In the genomic region with DNA sequence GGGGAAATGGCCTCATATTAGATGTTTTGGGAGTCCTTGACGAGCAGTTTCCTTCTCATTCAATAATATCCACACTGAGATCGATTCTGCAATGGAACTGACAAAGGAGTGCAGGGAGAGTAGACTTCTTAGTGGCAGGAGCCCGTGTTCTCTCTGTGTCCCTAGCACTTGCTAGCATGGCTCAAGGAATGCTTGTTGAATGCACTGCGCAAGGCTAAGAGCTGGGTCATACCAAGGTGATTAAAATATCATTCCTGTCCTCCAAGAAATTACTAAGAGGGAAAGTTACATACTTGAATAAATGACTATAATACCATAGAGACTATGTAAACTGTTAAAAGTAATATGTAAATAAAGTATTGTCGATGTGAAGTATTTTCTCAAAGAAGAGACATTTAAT, we compare ENCODE assay signal across 33 cellular contexts.
DNase-seq lines count a peak whose midpoint lies in the region; ATAC-seq and TF ChIP-seq lines count a peak whose summit lies in the region.
"Had no signal": no experiment of that assay in that cellular context is flagged by ENCODE, and none has a peak within 500 bp of the region (broad histone marks: within the 10 kb centered on the region; RNA-seq: fewer than 3 reads in every experiment).

No MANE protein-coding gene starts in this region.

- TF ChIP-seq EP300 in esophagus muscularis mucosa (IDR thresholded peaks at IDR 0.05) = no peak

- TF ChIP-seq CTCF in esophagus muscularis mucosa (IDR thresholded peaks at IDR 0.05) (no peak), left lung (IDR thresholded peaks at IDR 0.05) (no peak), lower lobe of right lung (IDR thresholded peaks at IDR 0.05) (no peak), upper lobe of right lung (IDR thresholded peaks at IDR 0.05) (no peak)

- H3K27ac ChIP-seq in esophagus muscularis mucosa (replicated peaks in 1 of 4) = no peak overlapping the region
- H3K27ac ChIP-seq in left lung = no peak overlapping the region
- H3K27ac ChIP-seq in lower lobe of right lung = no peak overlapping the region
- H3K27ac ChIP-seq in upper lobe of right lung = no peak overlapping the region
- H3K27ac ChIP-seq: 22Rv1; A549; BLaER1; BLaER1 treated with 17β-estradiol and CSF1 and Interleukin-3, amounts not matched to agents 10 nM and 100 nM; C4-2B had no signal

- H3K4me1 ChIP-seq in esophagus muscularis mucosa (no peaks in the 10 kb centered on the region), left lung (no peaks in the 10 kb centered on the region), lower lobe of right lung (no peaks in the 10 kb centered on the region), upper lobe of right lung (no peaks in the 10 kb centered on the region)
- H3K4me1 ChIP-seq: A549, BE2C, Caco-2 had no signal

- H3K36me3 ChIP-seq in esophagus muscularis mucosa = no peaks in the 10 kb centered on the region
- no peaks in the 10 kb centered on the region for H3K36me3 ChIP-seq in left lung
- H3K36me3 ChIP-seq in lower lobe of right lung = no peaks in the 10 kb centered on the region
- H3K36me3 ChIP-seq in upper lobe of right lung = no peaks in the 10 kb centered on the region
- H3K36me3 ChIP-seq: BE2C; BLaER1; BLaER1 treated with 17β-estradiol and CSF1 and Interleukin-3, amounts not matched to agents 10 nM and 100 nM had no signal

- WGBS in esophagus muscularis mucosa = 81% methylated on average over 5 of the region's 5 CpGs

- intact Hi-C loops in esophagus muscularis mucosa (cut with DNase I) = no loop called here
- intact Hi-C loops in left lung (cut with DNase I) = no loop called here
- intact Hi-C loops in lower lobe of right lung (cut with DNase I) = no loop called here
- intact Hi-C loops in upper lobe of right lung (cut with DNase I) = no loop called here

- ATAC-seq in left lung = peak; percentile 86
- peak; percentile 65 to 86 for ATAC-seq in lower lobe of right lung
- peak; percentile 75 for ATAC-seq in upper lobe of right lung
- ATAC-seq in HG03469 (IDR thresholded peaks at IDR 0.05; ENCODE audit: unreplicated experiment) = no peak
- ATAC-seq: A549; CD8-positive, alpha-beta T cell had no signal

- no peak for TF ChIP-seq POLR2A in esophagus muscularis mucosa (IDR thresholded peaks at IDR 0.05; ENCODE audit: low read depth)

- H3K9me3 ChIP-seq in esophagus muscularis mucosa (no peaks in the 10 kb centered on the region), left lung (peaks cover 0 to 2% of the 10 kb centered on the region in 2 donors), lower lobe of right lung (no peaks in the 10 kb centered on the region), upper lobe of right lung (no peaks in the 10 kb centered on the region)
- H3K9me3 ChIP-seq: A549, BE2C, Caco-2 had no signal

- H3K4me3 ChIP-seq in esophagus muscularis mucosa = no peak overlapping the region
- H3K4me3 ChIP-seq in left lung = no peak overlapping the region
- H3K4me3 ChIP-seq in lower lobe of right lung = no peak overlapping the region
- H3K4me3 ChIP-seq in upper lobe of right lung = no peak overlapping the region
- H3K4me3 ChIP-seq: A549; BLaER1; BLaER1 treated with 17β-estradiol and CSF1 and Interleukin-3, amounts not matched to agents 10 nM and 100 nM had no signal

- DNase-seq in esophagus muscularis mucosa (ENCODE audit: extremely low spot score) (peak; percentile 21), left lung (no peak), lower lobe of right lung (no peak), upper lobe of right lung (no peak), SKM-1 treated with dmso at 0.1 percent for 144 hours (lab: John Stamatoyannopoulos, UW; ENCODE audit: unreplicated experiment) (no peak), retina (no peak)
- no peak for DNase-seq in activated CD4-positive, alpha-beta T cell treated with anti-CD3 and anti-CD28 coated beads for 4 hours
- DNase-seq: 8988T; ACHN; AML-193; BE2C; C1 segment of cervical spinal cord; Caco-2; Calu3; CD4-positive, alpha-beta memory T cell; CD4-positive, alpha-beta T cell; CD4-positive, CD25-positive, alpha-beta regulatory T cell; CD8-positive, alpha-beta memory T cell; CD8-positive, alpha-beta T cell; COR-L47; DMS 273 treated with DMSO at 0.1 percent for 48 hours; DMS153; DMS53; DMS79; DMS79 treated with DMSO at 0.1 percent for 48 hours; DND-41; EL had no signal

- H3K27me3 ChIP-seq in esophagus muscularis mucosa (peaks cover 0 to 18% (median 0%) of the 10 kb centered on the region in 4 donors), left lung (no peaks in the 10 kb centered on the region), lower lobe of right lung (ENCODE audit: low read depth) (no peaks in the 10 kb centered on the region), upper lobe of right lung (no peaks in the 10 kb centered on the region)
- H3K27me3 ChIP-seq: BE2C; BLaER1; BLaER1 treated with 17β-estradiol and CSF1 and Interleukin-3, amounts not matched to agents 10 nM and 100 nM had no signal
